ENCODE assay signal across 14 cellular contexts in genomic region chr4:38424171-38424871, GRCh38.
A peak's percentile ranks its signal among the peaks of the same experiment; 100 is the strongest.
DNase-seq lines count a peak whose midpoint lies in the region; ATAC-seq and TF ChIP-seq lines count a peak whose summit lies in the region.
"Had no signal": no experiment of that assay in that cellular context is flagged by ENCODE, and none has a peak within 500 bp of the region (broad histone marks: within the 10 kb centered on the region; RNA-seq: fewer than 3 reads in every experiment).

No MANE protein-coding gene starts in this region.

- CTCF ChIA-PET in GM10248 (lab: Yijun Ruan, JAX), result interaction anchor here (0.8 kb wide), 1 partner anchor 36 kb away, joined by 3 read pairs; no protein-coding TSS in a partner anchor
- CTCF ChIA-PET in activated CD4-positive, alpha-beta T cell treated with anti-CD3 and anti-CD28 coated beads for 36 hours (lab: Charles Lee), result no interaction called here
- CTCF ChIA-PET in activated CD8-positive, alpha-beta T cell treated with anti-CD3 and anti-CD28 coated beads for 36 hours (lab: Charles Lee), result no interaction called here

- peak; percentile 39 for ATAC-seq in left lobe of liver
- no peak for ATAC-seq in GM21423 (IDR thresholded peaks at IDR 0.05; ENCODE audit: unreplicated experiment)
- ATAC-seq in activated CD4-positive, alpha-beta T cell treated with anti-CD3 and anti-CD28 coated beads for 36 hours, result no peak
- no peak for ATAC-seq in activated CD8-positive, alpha-beta T cell treated with anti-CD3 and anti-CD28 coated beads for 36 hours
- ATAC-seq: PC-3 had no signal

- no peak overlapping the region for H3K4me3 Mint-ChIP-seq in activated CD4-positive, alpha-beta T cell treated with anti-CD3 and anti-CD28 coated beads for 36 hours
- H3K4me3 Mint-ChIP-seq in activated CD8-positive, alpha-beta T cell treated with anti-CD3 and anti-CD28 coated beads for 36 hours, result no peak overlapping the region
- H3K4me3 Mint-ChIP-seq: activated naive CD4-positive, alpha-beta T cell treated with anti-CD3 and anti-CD28 coated beads, Interleukin-2, amount 50 U/mL, for 24 hours had no signal

- DNase-seq in HuH-7.5 (ENCODE audit: low spot score) (peak; percentile 28), dermis microvascular lymphatic vessel endothelial cell (ENCODE audit: low read depth in 2 of 2) (peak; percentile 49 to 60), left lobe of liver (ENCODE audit: low spot score) (no peak), retina (peak; percentile 68), GM10248 (ENCODE audit: extremely low spot score) (no peak)
- DNase-seq in activated CD4-positive, alpha-beta T cell treated with anti-CD3 and anti-CD28 coated beads for 36 hours, result no peak
- no peak for DNase-seq in activated CD8-positive, alpha-beta T cell treated with anti-CD3 and anti-CD28 coated beads for 36 hours
- DNase-seq: activated CD4-positive, CD25-positive, alpha-beta regulatory T cell treated with anti-CD3 and anti-CD28 coated beads, Interleukin-2, amount 50 U/mL, for 72 hours; Kasumi-1; NCI-H1694; PC-3; T-helper 1 cell had no signal

- H3K27ac Mint-ChIP-seq in activated CD4-positive, alpha-beta T cell treated with anti-CD3 and anti-CD28 coated beads for 36 hours, result no peak overlapping the region
- H3K27ac Mint-ChIP-seq in activated CD8-positive, alpha-beta T cell treated with anti-CD3 and anti-CD28 coated beads for 36 hours, result no peak overlapping the region
- H3K27ac Mint-ChIP-seq: activated naive CD4-positive, alpha-beta T cell treated with anti-CD3 and anti-CD28 coated beads, Interleukin-2, amount 50 U/mL, for 24 hours had no signal

- no peak for TF ChIP-seq CTCF in GM10248 (IDR thresholded peaks at IDR 0.05; ENCODE audit: control extremely low read depth, extremely low read depth, low read depth, missing control alignments)
- no peak for TF ChIP-seq CTCF in activated CD8-positive, alpha-beta T cell treated with anti-CD3 and anti-CD28 coated beads for 36 hours (IDR thresholded peaks at IDR 0.05)

- peaks cover 6% of the 10 kb centered on the region for H3K36me3 Mint-ChIP-seq in activated CD4-positive, alpha-beta T cell treated with anti-CD3 and anti-CD28 coated beads for 36 hours (ENCODE audit: low read depth)
- H3K36me3 Mint-ChIP-seq in activated CD8-positive, alpha-beta T cell treated with anti-CD3 and anti-CD28 coated beads for 36 hours (ENCODE audit: low read depth), result no peaks in the 10 kb centered on the region

- POLR2A ChIA-PET in GM10248 (lab: Yijun Ruan, JAX), result no interaction called here
- POLR2A ChIA-PET in activated CD4-positive, alpha-beta T cell treated with anti-CD3 and anti-CD28 coated beads for 36 hours (lab: Charles Lee), result no interaction called here
- POLR2A ChIA-PET in activated CD8-positive, alpha-beta T cell treated with anti-CD3 and anti-CD28 coated beads for 36 hours (lab: Charles Lee), result no interaction called here

- no peaks in the 10 kb centered on the region for H3K27me3 Mint-ChIP-seq in activated CD4-positive, alpha-beta T cell treated with anti-CD3 and anti-CD28 coated beads for 36 hours
- no peaks in the 10 kb centered on the region for H3K27me3 Mint-ChIP-seq in activated CD8-positive, alpha-beta T cell treated with anti-CD3 and anti-CD28 coated beads for 36 hours
- H3K27me3 Mint-ChIP-seq: activated naive CD4-positive, alpha-beta T cell treated with anti-CD3 and anti-CD28 coated beads, Interleukin-2, amount 50 U/mL, for 24 hours had no signal

- H3K4me1 Mint-ChIP-seq in activated CD4-positive, alpha-beta T cell treated with anti-CD3 and anti-CD28 coated beads for 36 hours, result no peaks in the 10 kb centered on the region
- peaks cover 6% of the 10 kb centered on the region for H3K4me1 Mint-ChIP-seq in activated CD8-positive, alpha-beta T cell treated with anti-CD3 and anti-CD28 coated beads for 36 hours (ENCODE audit: low read depth)

- peaks cover 10% of the 10 kb centered on the region for H3K9me3 Mint-ChIP-seq in activated CD4-positive, alpha-beta T cell treated with anti-CD3 and anti-CD28 coated beads for 36 hours (ENCODE audit: low read depth)
- H3K9me3 Mint-ChIP-seq in activated CD8-positive, alpha-beta T cell treated with anti-CD3 and anti-CD28 coated beads for 36 hours, result peaks cover 7% of the 10 kb centered on the region

- intact Hi-C loops in activated CD4-positive, alpha-beta T cell treated with anti-CD3 and anti-CD28 coated beads for 36 hours (cut with DNase I, micrococcal nuclease), result no loop called here
- intact Hi-C loops in activated CD8-positive, alpha-beta T cell treated with anti-CD3 and anti-CD28 coated beads for 36 hours (cut with micrococcal nuclease), result no loop called here

Comparison
In these comparisons a context has a peak if more than half of its experiments do, and no peak if none do; other contexts are left out.
1. DNase-seq: peak in HuH-7.5 (single experiment), dermis microvascular lymphatic vessel endothelial cell (2 of 2) and retina (single experiment); none in left lobe of liver (single experiment), GM10248 (single experiment), activated CD4-positive, alpha-beta T cell treated with anti-CD3 and anti-CD28 coated beads for 36 hours (single experiment) and activated CD8-positive, alpha-beta T cell treated with anti-CD3 and anti-CD28 coated beads for 36 hours (single experiment).